ENCODE assay signal across 15 cellular contexts in the genomic region with DNA sequence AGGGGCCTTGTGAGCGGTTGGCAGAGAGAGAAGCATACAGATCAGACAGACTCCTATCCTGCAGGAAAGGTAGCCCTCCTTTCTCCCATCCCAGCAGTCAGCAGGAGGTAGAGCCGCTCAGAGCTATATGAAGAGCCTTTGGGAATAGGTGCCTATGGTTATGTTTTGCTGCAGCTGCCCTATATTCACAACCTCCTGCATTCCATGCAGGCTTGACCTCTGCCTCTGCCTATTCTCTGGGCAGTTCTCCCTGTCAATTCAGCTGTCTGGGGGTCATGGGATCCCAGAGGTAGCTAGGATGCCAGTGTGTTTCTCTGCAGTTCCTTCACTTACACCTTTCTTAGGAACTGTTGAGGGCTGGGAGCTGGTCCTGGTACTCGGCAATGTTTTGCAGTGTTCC.
"Had no signal": no experiment of that assay in that cellular context is flagged by ENCODE, and none has a peak within 500 bp of the region (broad histone marks: within the 10 kb centered on the region; RNA-seq: fewer than 3 reads in every experiment).

No MANE protein-coding gene starts in this region.

- DNase-seq: activated CD4-positive, alpha-beta memory T cell treated with anti-CD3 and anti-CD28 coated beads for 36 hours; activated CD4-positive, alpha-beta T cell treated with anti-CD3 and anti-CD28 coated beads for 36 hours; activated naive CD4-positive, alpha-beta T cell treated with anti-CD3 and anti-CD28 coated beads, Interleukin-2, amount 50 U/mL, for 16 hours; activated T-cell treated with anti-CD3 and anti-CD28 coated beads, Interleukin-2, amount 50 U/mL, for 24 hours; colonic mucosa; foreskin fibroblast; left cardiac atrium; naive B cell; posterior cingulate gyrus; stimulated activated CD4-positive, alpha-beta T cell treated with anti-CD3 and anti-CD28 coated beads, Interleukin-4, amount 100 ng/mL, for 24 hours; stimulated activated naive CD4-positive, alpha-beta T cell treated with Interleukin-2 at 50 U/mL for 16 hours; T-helper 17 cell; WERI-Rb-1 had no signal

- H3K4me3 ChIP-seq: colonic mucosa, lung, skin epidermis had no signal

- H3K36me3 ChIP-seq: colonic mucosa, WERI-Rb-1 had no signal

- ATAC-seq: activated CD4-positive, alpha-beta T cell treated with anti-CD3 and anti-CD28 coated beads for 36 hours; left cardiac atrium; T-helper 17 cell had no signal

- H3K4me1 ChIP-seq: colonic mucosa had no signal

- H3K27me3 ChIP-seq: colonic mucosa had no signal

- H3K9me3 ChIP-seq: colonic mucosa had no signal

- H3K27ac ChIP-seq: colonic mucosa, skin epidermis, WERI-Rb-1 had no signal
